ENCODE assay signal across 11 cellular contexts in genomic region chr19:44476559-44477408, GRCh38. TPM values are rescaled to one million over a fixed set of nuclear protein-coding genes. Genes with fewer than 3 reads are reported as not detected.
DNase-seq lines count a peak whose midpoint lies in the region; ATAC-seq and TF ChIP-seq lines count a peak whose summit lies in the region.
"Had no signal": no experiment of that assay in that cellular context is flagged by ENCODE, and none has a peak within 500 bp of the region (broad histone marks: within the 10 kb centered on the region; RNA-seq: fewer than 3 reads in every experiment).

No MANE protein-coding gene starts in this region.

- WGBS in gastroesophageal sphincter (ENCODE audit: low coverage in 1 of 2), 2 donors = 94 to 96% methylated on average over 4 to 7 of the region's 7 CpGs

- H3K27ac ChIP-seq in foreskin keratinocyte = no peak overlapping the region
- no peak overlapping the region for H3K27ac ChIP-seq in gastroesophageal sphincter
- H3K27ac ChIP-seq: tibial artery had no signal

- no peaks in the 10 kb centered on the region for H3K4me1 ChIP-seq in foreskin keratinocyte
- no peaks in the 10 kb centered on the region for H3K4me1 ChIP-seq in BE2C
- H3K4me1 ChIP-seq in gastroesophageal sphincter = no peaks in the 10 kb centered on the region
- H3K4me1 ChIP-seq: tibial artery had no signal

- H3K4me3 ChIP-seq in BE2C (ENCODE audit: low read depth, low read length) (no peak overlapping the region), gastroesophageal sphincter (no peak overlapping the region)
- H3K4me3 ChIP-seq: tibial artery had no signal

- DNase-seq in ACHN (peak; percentile 14), EL (peak; percentile 10), SW480 (ENCODE audit: low spot score) (peak; percentile 25), foreskin keratinocyte (peak; percentile 4 to 34), BE2C (no peak), dedifferentiated amniotic fluid mesenchymal stem cell (ENCODE audit: extremely low spot score) (no peak)
- DNase-seq: NCI-H774, tibial artery had no signal

- H3K36me3 ChIP-seq in BE2C (peaks cover 62% of the 10 kb centered on the region), gastroesophageal sphincter (peaks cover 28 to 77% of the 10 kb centered on the region in 2 donors)

- ATAC-seq in foreskin keratinocyte = no peak
- ATAC-seq in gastroesophageal sphincter = no peak
- no peak for ATAC-seq in HG03432 (IDR thresholded peaks at IDR 0.05; ENCODE audit: unreplicated experiment)

- TF ChIP-seq POLR2A in gastroesophageal sphincter (IDR thresholded peaks at IDR 0.05) = no peak

- TF ChIP-seq EP300 in gastroesophageal sphincter (IDR thresholded peaks at IDR 0.05) = no peak

- no peaks in the 10 kb centered on the region for H3K27me3 ChIP-seq in foreskin keratinocyte
- H3K27me3 ChIP-seq in BE2C = no peaks in the 10 kb centered on the region
- H3K27me3 ChIP-seq in gastroesophageal sphincter = no peaks in the 10 kb centered on the region
- H3K27me3 ChIP-seq: tibial artery had no signal

- TF ChIP-seq CTCF in foreskin keratinocyte (conservative IDR thresholded peaks at IDR 0.05) (no peak), BE2C (IDR thresholded peaks at IDR 0.05; ENCODE audit: low read depth, low read length) (no peak), gastroesophageal sphincter (IDR thresholded peaks at IDR 0.05) (no peak)

- in situ Hi-C loops in ACHN (cut with HindIII; ENCODE audit: low pct_ligation_motif_present, low pct_unique_long_range_greater_than_20kb, low sequenced_read_pairs) = no loop called here

- H3K9me3 ChIP-seq in BE2C (peaks cover 43% of the 10 kb centered on the region), gastroesophageal sphincter (peaks cover 42 to 100% (median 57%) of the 10 kb centered on the region in 3 donors)

RNA-seq across cellular contexts. Expression of gene ZNF180, which starts 23.5 kb away (rescaled TPM):
- total RNA-seq in foreskin keratinocyte (6.8 and 8.7 TPM in 2 replicates), gastroesophageal sphincter (10 to 100 TPM in 2 of 4 donors, 1 to 10 TPM in 2; 7.3 to 12.7 (median 9.3) TPM)
- 2.5 and 2.9 TPM in 2 replicates for polyA plus RNA-seq in foreskin keratinocyte
- polyA plus RNA-seq in BE2C (2012; ENCODE audit: insufficient read depth, insufficient read length, low read depth) = 5.6 TPM

RNA-seq across cellular contexts. Expression of gene ZNF229, which starts 28.5 kb away (rescaled TPM):
- total RNA-seq in foreskin keratinocyte = 6.7 and 7.0 TPM in 2 replicates
- polyA plus RNA-seq in foreskin keratinocyte = 1.5 and 1.8 TPM in 2 replicates
- 4.6 TPM for polyA plus RNA-seq in BE2C (2012; ENCODE audit: insufficient read depth, insufficient read length, low read depth)
- 1 to 10 TPM; 4.3 to 9.0 (median 5.3) TPM for total RNA-seq in gastroesophageal sphincter

RNA-seq across cellular contexts. Expression of gene CEACAM20, which starts 52.7 kb away (rescaled TPM):
- total RNA-seq in foreskin keratinocyte = not detected in 2 replicates
- polyA plus RNA-seq in foreskin keratinocyte = not detected in 2 replicates
- not detected for polyA plus RNA-seq in BE2C (2012; ENCODE audit: insufficient read depth, insufficient read length, low read depth)
- total RNA-seq in gastroesophageal sphincter = not detected
- total RNA-seq: frontal cortex had no signal

Comparison
In these comparisons a context has a peak if more than half of its experiments do, and no peak if none do; other contexts are left out.
1. DNase-seq: peak in ACHN (single experiment), EL (single experiment), SW480 (single experiment) and foreskin keratinocyte (2 of 2); none in BE2C (single experiment) and dedifferentiated amniotic fluid mesenchymal stem cell (single experiment).